12 cellular contexts compared by ENCODE assay signal in the genomic region with DNA sequence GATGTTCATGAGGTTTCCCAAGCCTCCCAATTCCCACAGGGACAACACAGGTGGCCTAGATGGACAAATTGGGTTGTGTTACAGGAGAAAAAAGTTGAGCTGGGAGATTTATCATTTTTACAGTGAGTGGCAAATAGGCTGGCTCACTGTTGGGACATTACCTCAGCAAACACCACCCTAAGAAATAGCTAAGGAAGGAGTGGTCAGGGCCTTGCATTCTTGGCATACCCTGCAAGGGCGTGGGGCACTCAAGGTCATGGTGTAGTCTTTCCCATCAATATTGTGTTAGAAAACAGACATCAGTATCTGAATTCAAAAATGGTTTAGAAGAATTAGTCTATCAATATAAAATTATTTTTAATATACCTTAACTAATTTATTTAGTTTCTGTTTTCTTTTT. TPM values are rescaled to one million over a fixed set of nuclear protein-coding genes. Genes with fewer than 3 reads are reported as not detected.
DNase-seq lines count a peak whose midpoint lies in the region; ATAC-seq and TF ChIP-seq lines count a peak whose summit lies in the region.
"Had no signal": no experiment of that assay in that cellular context is flagged by ENCODE, and none has a peak within 500 bp of the region (broad histone marks: within the 10 kb centered on the region; RNA-seq: fewer than 3 reads in every experiment).

No MANE protein-coding gene starts in this region.

- no peaks in the 10 kb centered on the region for H3K36me3 ChIP-seq in left ventricle myocardium inferior

- DNase-seq in A172 (ENCODE audit: low spot score) (peak; percentile 95), HK-2 (ENCODE audit: unreplicated experiment) (peak; percentile 33), astrocyte of the hippocampus (ENCODE audit: low read depth, low spot score) (peak; percentile 73), left colon (peak in 1 of 2 donors; percentile 44), left ventricle myocardium inferior (no peak), G401 (ENCODE audit: low spot score) (no peak), cortex of kidney (lab: John Stamatoyannopoulos, UW) (no peak), MV-4-11 (lab: John Stamatoyannopoulos, UW) (no peak)
- DNase-seq: activated CD8-positive, alpha-beta memory T cell treated with anti-CD3 and anti-CD28 coated beads, Interleukin-2, amount 50 U/mL, for 48 hours; AML-193; cerebellar nuclear complex; stimulated activated CD4-positive, alpha-beta T cell treated with anti-CD3 and anti-CD28 coated beads, Interleukin-4, amount 100 ng/mL, for 4 hours had no signal

- no peak overlapping the region for H3K4me3 ChIP-seq in left ventricle myocardium inferior

- H3K4me1 ChIP-seq in left ventricle myocardium inferior = no peaks in the 10 kb centered on the region

- peak; percentile 77 for ATAC-seq in left colon

- H3K27ac ChIP-seq in left ventricle myocardium inferior (replicated peaks) = no peak overlapping the region

- in situ Hi-C loops in G401 (cut with HindIII; ENCODE audit: low sequenced_read_pairs) = no loop called here

- peaks cover 23% of the 10 kb centered on the region for H3K9me3 ChIP-seq in left ventricle myocardium inferior (replicated peaks)

- intact Hi-C loops in left colon (cut with DNase I, micrococcal nuclease) = no loop called here
- intact Hi-C loops in left ventricle myocardium inferior (cut with micrococcal nuclease) = no loop called here

- no peak for TF ChIP-seq CTCF in left ventricle myocardium inferior (IDR thresholded peaks at IDR 0.05; ENCODE audit: borderline replicate concordance)

- no peaks in the 10 kb centered on the region for H3K27me3 ChIP-seq in left ventricle myocardium inferior (ENCODE audit: low read depth)

RNA-seq across cellular contexts. Expression of a gene that starts 23.4 kb away (rescaled TPM):
- 22.5 and 24.6 TPM in 2 replicates for total RNA-seq in A172 (2014; rRNA removed; shearing (Covaris generic))
- 10 to 100 TPM; 10.2 to 10.9 TPM for total RNA-seq in left colon
- total RNA-seq in left ventricle myocardium inferior = 8.3 TPM
- 11.1 and 25.3 TPM in 2 replicates for total RNA-seq in G401 (2014; rRNA removed; shearing (Covaris generic))

Comparison
In these comparisons a context has a peak if more than half of its experiments do, and no peak if none do; other contexts are left out.
1. DNase-seq: peak in A172 (single experiment), HK-2 (single experiment) and astrocyte of the hippocampus (single experiment); none in left ventricle myocardium inferior (single experiment), G401 (single experiment), cortex of kidney (single experiment) and MV-4-11 (single experiment).